In genomic region chr10:6647811-6648526, GRCh38 we compare ENCODE assay signal across 8 cellular contexts.
DNase-seq lines count a peak whose midpoint lies in the region; ATAC-seq and TF ChIP-seq lines count a peak whose summit lies in the region.

No MANE protein-coding gene starts in this region.

- no peak overlapping the region for H3K27ac Mint-ChIP-seq in CD14-positive monocyte
- peak overlapping the region; percentile 56 for H3K27ac Mint-ChIP-seq in activated CD4-positive, alpha-beta memory T cell treated with anti-CD3 and anti-CD28 coated beads for 36 hours
- H3K27ac Mint-ChIP-seq in nephron progenitor cell = no peak overlapping the region
- H3K27ac Mint-ChIP-seq in type B pancreatic cell = no peak overlapping the region

- CTCF ChIA-PET in activated CD4-positive, alpha-beta memory T cell treated with anti-CD3 and anti-CD28 coated beads for 36 hours (lab: Charles Lee) = interaction anchor here (0.6 to 2.5 kb wide), 31 partner anchors 8 to 565 kb away, joined by 3 to 39 read pairs (median 6); partner anchors contain the start of gene PRKCQ

- H3K4me3 ChIP-seq in MG63 = no peak overlapping the region

- H3K9me3 Mint-ChIP-seq in CD14-positive monocyte (no peaks in the 10 kb centered on the region), nephron progenitor cell (no peaks in the 10 kb centered on the region), type B pancreatic cell (no peaks in the 10 kb centered on the region)
- peaks cover 3% of the 10 kb centered on the region for H3K9me3 Mint-ChIP-seq in activated CD4-positive, alpha-beta memory T cell treated with anti-CD3 and anti-CD28 coated beads for 36 hours

- POLR2A ChIA-PET in activated CD4-positive, alpha-beta memory T cell treated with anti-CD3 and anti-CD28 coated beads for 36 hours (lab: Charles Lee) = interaction anchor here (0.7 to 1.7 kb wide), 4 partner anchors 55 to 105 kb away, joined by 3 to 5 read pairs (median 4); no protein-coding TSS in a partner anchor

- peaks cover 3% of the 10 kb centered on the region for H3K4me1 Mint-ChIP-seq in CD14-positive monocyte
- H3K4me1 Mint-ChIP-seq in activated CD4-positive, alpha-beta memory T cell treated with anti-CD3 and anti-CD28 coated beads for 36 hours (ENCODE audit: low read depth) = peaks cover 61% of the 10 kb centered on the region
- H3K4me1 Mint-ChIP-seq in nephron progenitor cell = no peaks in the 10 kb centered on the region
- no peaks in the 10 kb centered on the region for H3K4me1 Mint-ChIP-seq in type B pancreatic cell (ENCODE audit: unreplicated experiment)

- TF ChIP-seq CTCF in CD14-positive monocyte (IDR thresholded peaks at IDR 0.05) (peak; percentile 94), nephron progenitor cell (IDR thresholded peaks at IDR 0.05) (peak; percentile 63), type B pancreatic cell (conservative IDR thresholded peaks at IDR 0.05) (peak; percentile 80)

- H3K27me3 ChIP-seq in MG63 = peaks cover 28% of the 10 kb centered on the region

- no peaks in the 10 kb centered on the region for H3K9me3 ChIP-seq in MG63

- no peak for DNase-seq in CD14-positive monocyte (ENCODE audit: low spot score)
- peak; percentile 44 for DNase-seq in MG63
- peak; percentile 81 for DNase-seq in activated CD4-positive, alpha-beta memory T cell treated with anti-CD3 and anti-CD28 coated beads for 36 hours
- DNase-seq in effector CD4-positive, alpha-beta T cell = peak; percentile 55
- peak; percentile 58 for DNase-seq in nephron progenitor cell
- no peak for DNase-seq in type B pancreatic cell (ENCODE audit: extremely low spot score, unreplicated experiment)
- DNase-seq in G401 (ENCODE audit: low spot score) = no peak

- intact Hi-C loops in CD14-positive monocyte (cut with micrococcal nuclease) = no loop called here
- intact Hi-C loops in activated CD4-positive, alpha-beta memory T cell treated with anti-CD3 and anti-CD28 coated beads for 36 hours (cut with micrococcal nuclease) = loop anchor here (1.0 kb wide), 2 partner anchors 68 to 203 kb away; partner anchors contain the start of gene PRKCQ

- H3K27me3 Mint-ChIP-seq in CD14-positive monocyte (ENCODE audit: low read depth in 3 of 3) (peaks cover 2% of the 10 kb centered on the region in 3 donors), nephron progenitor cell (ENCODE audit: low read depth, poor library complexity) (peaks cover 19% of the 10 kb centered on the region), type B pancreatic cell (peaks cover 43% of the 10 kb centered on the region)
- H3K27me3 Mint-ChIP-seq in activated CD4-positive, alpha-beta memory T cell treated with anti-CD3 and anti-CD28 coated beads for 36 hours = no peaks in the 10 kb centered on the region

- H3K4me3 Mint-ChIP-seq in CD14-positive monocyte (no peak overlapping the region), nephron progenitor cell (no peak overlapping the region), type B pancreatic cell (no peak overlapping the region)
- H3K4me3 Mint-ChIP-seq in activated CD4-positive, alpha-beta memory T cell treated with anti-CD3 and anti-CD28 coated beads for 36 hours = no peak overlapping the region

- H3K36me3 ChIP-seq in MG63 = no peaks in the 10 kb centered on the region

- H3K36me3 Mint-ChIP-seq in CD14-positive monocyte (no peaks in the 10 kb centered on the region), nephron progenitor cell (ENCODE audit: low read depth) (no peaks in the 10 kb centered on the region), type B pancreatic cell (no peaks in the 10 kb centered on the region)
- no peaks in the 10 kb centered on the region for H3K36me3 Mint-ChIP-seq in activated CD4-positive, alpha-beta memory T cell treated with anti-CD3 and anti-CD28 coated beads for 36 hours

- peak; percentile 77 for ATAC-seq in GM19467 (IDR thresholded peaks at IDR 0.05; ENCODE audit: unreplicated experiment)

- in situ Hi-C loops in G401 (cut with HindIII; ENCODE audit: low sequenced_read_pairs) = no loop called here

Comparison
In these comparisons a context has a peak if more than half of its experiments do, and no peak if none do; other contexts are left out.
1. DNase-seq: peak in MG63 (single experiment), activated CD4-positive, alpha-beta memory T cell treated with anti-CD3 and anti-CD28 coated beads for 36 hours (single experiment), effector CD4-positive, alpha-beta T cell (single experiment) and nephron progenitor cell (single experiment); none in CD14-positive monocyte (single experiment), type B pancreatic cell (single experiment) and G401 (single experiment).
2. Peak in every context shown above with its lines, with median percentiles within 50 percentile points of each other: CTCF ChIP-seq.